Comparison of ENCODE assay signal across 8 cellular contexts in the genomic region with DNA sequence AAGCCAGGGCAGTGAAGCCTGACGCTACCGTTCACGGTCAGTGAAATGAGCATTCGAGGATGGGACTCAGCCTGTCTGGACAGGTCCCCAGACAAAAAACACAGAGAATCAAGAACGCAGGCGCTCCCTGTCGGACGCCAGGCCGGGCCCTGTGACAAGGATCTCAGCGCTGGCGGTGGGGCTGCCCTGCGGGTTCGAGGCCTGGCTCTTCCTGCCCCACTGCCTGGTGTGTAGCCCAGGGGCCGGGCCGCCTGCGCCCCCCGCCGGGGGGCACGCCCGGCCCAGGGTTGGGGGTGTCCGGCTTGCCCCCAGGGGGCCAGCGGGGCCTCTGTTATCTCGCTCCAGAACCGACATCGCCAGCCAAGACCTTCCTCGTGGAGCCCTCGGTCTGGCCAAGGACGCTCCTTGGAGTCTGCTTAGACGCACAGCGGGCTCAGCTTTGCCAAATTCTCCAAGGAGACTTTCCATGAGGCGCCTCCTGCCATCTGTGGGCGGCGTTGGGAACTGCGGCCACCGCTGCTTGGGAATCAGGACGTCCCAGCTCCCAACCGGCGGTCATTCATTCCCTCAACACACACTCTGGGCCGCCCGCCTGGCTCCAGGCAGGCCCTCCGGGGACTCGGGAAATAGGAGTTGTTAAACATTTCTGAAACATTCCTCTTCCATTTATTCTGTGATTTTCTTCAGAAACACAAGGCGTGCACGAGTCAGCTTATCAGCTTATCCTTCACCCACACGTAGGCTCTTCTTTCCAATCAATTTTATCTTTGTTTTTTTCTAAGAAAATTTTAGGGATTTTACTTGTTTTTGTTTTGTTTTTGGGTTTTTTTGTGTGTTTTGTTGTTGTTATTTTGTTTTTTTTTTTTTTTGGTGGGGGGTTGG. TPM values are rescaled to one million over a fixed set of nuclear protein-coding genes. Genes with fewer than 3 reads are reported as not detected.
A peak's percentile ranks its signal among the peaks of the same experiment; 100 is the strongest.
DNase-seq lines count a peak whose midpoint lies in the region; ATAC-seq, FAIRE-seq and TF ChIP-seq lines count a peak whose summit lies in the region.

No MANE protein-coding gene starts in this region.

- peak; percentile 69 for DNase-seq in COR-L47 (lab: John Stamatoyannopoulos, UW)
- DNase-seq in H54 (ENCODE audit: insufficient read length, low spot score) = peak; percentile 89
- DNase-seq in NCI-H748 treated with DMSO at 0.1 percent for 48 hours (lab: John Stamatoyannopoulos, UW) = peak; percentile 22
- peak; percentile 41 to 72 for DNase-seq in dermis microvascular lymphatic vessel endothelial cell (ENCODE audit: low read depth in 2 of 2)
- DNase-seq in transverse colon = peak; percentile 90
- no peak for DNase-seq in KG1 (lab: John Stamatoyannopoulos, UW)

- peaks cover 0 to 7% (median 3%) of the 10 kb centered on the region in 4 donors for H3K4me1 ChIP-seq in liver (ENCODE audit: control insufficient read depth in 4 of 4, insufficient read depth in 4 of 4, low read length in 3 of 4)
- peaks cover 11 to 26% (median 19%) of the 10 kb centered on the region in 4 donors for H3K4me1 ChIP-seq in transverse colon

- intact Hi-C loops in transverse colon (cut with DNase I; ENCODE audit: low total_unique reads) = loop anchor here (2.0 to 5.0 kb wide), 2 partner anchors 165 to 496 kb away; no protein-coding TSS in a partner anchor

- TF ChIP-seq CTCF in liver (IDR thresholded peaks at IDR 0.05; ENCODE audit: low read depth, low read length, missing input control) (peak; percentile 96), transverse colon (IDR thresholded peaks at IDR 0.05) (peak; percentile 92 to 95 (median 92))

- WGBS in liver = 25% methylated on average over 45 of the region's 45 CpGs
- WGBS in transverse colon (ENCODE audit: low coverage in 1 of 2), 2 donors = 10 to 34% methylated on average over 3 to 29 of the region's 45 CpGs

- in situ Hi-C loops in transverse colon (cut with MboI; ENCODE audit: low pct_ligation_motif_present in 1 of 4, low pct_unique_long_range_greater_than_20kb in 1 of 4, low sequenced_read_pairs in 3 of 4) = loop anchor here (5.0 to 25.0 kb wide), 3 partner anchors 141 to 166 kb away; no protein-coding TSS in a partner anchor

- FAIRE-seq in H54 (lab: Jason Lieb, UNC) = no peak

- peak; percentile 89 to 93 for TF ChIP-seq RAD21 in liver (IDR thresholded peaks at IDR 0.05)

- no peak overlapping the region for H3K4me3 ChIP-seq in liver (ENCODE audit: low read depth in 1 of 3, low read length in 3 of 3)
- no peak overlapping the region for H3K4me3 ChIP-seq in transverse colon

- no peak for ATAC-seq in HG02759 (IDR thresholded peaks at IDR 0.05; ENCODE audit: unreplicated experiment)

- H3K27ac ChIP-seq in liver (ENCODE audit: low read depth in 1 of 2, low read length in 2 of 2) (no peak overlapping the region), transverse colon (peak overlapping the region in 1 of 4 donors; percentile 8)

- H3K27me3 ChIP-seq in liver (ENCODE audit: control insufficient read depth in 4 of 4, insufficient read depth in 4 of 4, low read length in 3 of 4) (no peaks in the 10 kb centered on the region), transverse colon (peaks cover 87% of the 10 kb centered on the region)

- no peaks in the 10 kb centered on the region for H3K36me3 ChIP-seq in liver (ENCODE audit: control insufficient read depth in 4 of 4, insufficient read depth in 3 of 4, low read depth in 1 of 4, low read length in 3 of 4)
- no peaks in the 10 kb centered on the region for H3K36me3 ChIP-seq in transverse colon

- H3K9ac ChIP-seq in liver (ENCODE audit: low read depth in 1 of 2, low read length in 2 of 2) = no peak overlapping the region

- TF ChIP-seq EP300 in transverse colon (IDR thresholded peaks at IDR 0.05; ENCODE audit: low read depth) = no peak

- TF ChIP-seq POLR2A in H54 (IDR thresholded peaks at IDR 0.05; ENCODE audit: low read depth, low read length) (no peak), transverse colon (IDR thresholded peaks at IDR 0.05) (no peak)

- no peaks in the 10 kb centered on the region for H3K9me3 ChIP-seq in liver (ENCODE audit: control insufficient read depth in 4 of 4, low read length in 3 of 4)
- no peaks in the 10 kb centered on the region for H3K9me3 ChIP-seq in transverse colon

TF ChIP-seq in liver, 16 proteins besides CTCF, POLR2A, EP300 and RAD21:
- no peak for TF ChIP-seq HNF4G (IDR thresholded peaks at IDR 0.05)
- TF ChIP-seq SP1 (IDR thresholded peaks at IDR 0.05) = no peak
- TF ChIP-seq EGR1 (IDR thresholded peaks at IDR 0.05; ENCODE audit: low read depth in 2 of 2) = no peak
- TF ChIP-seq RXRA (IDR thresholded peaks at IDR 0.05) = peak in 1 of 2 donors; percentile 17
- TF ChIP-seq HNF4A (conservative IDR thresholded peaks at IDR 0.05) = peak in 1 of 2 donors; percentile 4
- no peak for TF ChIP-seq ATF3 (IDR thresholded peaks at IDR 0.05)
- TF ChIP-seq, protein P1, sequence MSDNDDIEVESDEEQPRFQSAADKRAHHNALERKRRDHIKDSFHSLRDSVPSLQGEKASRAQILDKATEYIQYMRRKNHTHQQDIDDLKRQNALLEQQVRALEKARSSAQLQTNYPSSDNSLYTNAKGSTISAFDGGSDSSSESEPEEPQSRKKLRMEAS (IDR thresholded peaks at IDR 0.05) = no peak
- TF ChIP-seq NR2F2 (IDR thresholded peaks at IDR 0.05) = no peak
- no peak for TF ChIP-seq FOXA2 (IDR thresholded peaks at IDR 0.05)
- TF ChIP-seq, protein P2, sequence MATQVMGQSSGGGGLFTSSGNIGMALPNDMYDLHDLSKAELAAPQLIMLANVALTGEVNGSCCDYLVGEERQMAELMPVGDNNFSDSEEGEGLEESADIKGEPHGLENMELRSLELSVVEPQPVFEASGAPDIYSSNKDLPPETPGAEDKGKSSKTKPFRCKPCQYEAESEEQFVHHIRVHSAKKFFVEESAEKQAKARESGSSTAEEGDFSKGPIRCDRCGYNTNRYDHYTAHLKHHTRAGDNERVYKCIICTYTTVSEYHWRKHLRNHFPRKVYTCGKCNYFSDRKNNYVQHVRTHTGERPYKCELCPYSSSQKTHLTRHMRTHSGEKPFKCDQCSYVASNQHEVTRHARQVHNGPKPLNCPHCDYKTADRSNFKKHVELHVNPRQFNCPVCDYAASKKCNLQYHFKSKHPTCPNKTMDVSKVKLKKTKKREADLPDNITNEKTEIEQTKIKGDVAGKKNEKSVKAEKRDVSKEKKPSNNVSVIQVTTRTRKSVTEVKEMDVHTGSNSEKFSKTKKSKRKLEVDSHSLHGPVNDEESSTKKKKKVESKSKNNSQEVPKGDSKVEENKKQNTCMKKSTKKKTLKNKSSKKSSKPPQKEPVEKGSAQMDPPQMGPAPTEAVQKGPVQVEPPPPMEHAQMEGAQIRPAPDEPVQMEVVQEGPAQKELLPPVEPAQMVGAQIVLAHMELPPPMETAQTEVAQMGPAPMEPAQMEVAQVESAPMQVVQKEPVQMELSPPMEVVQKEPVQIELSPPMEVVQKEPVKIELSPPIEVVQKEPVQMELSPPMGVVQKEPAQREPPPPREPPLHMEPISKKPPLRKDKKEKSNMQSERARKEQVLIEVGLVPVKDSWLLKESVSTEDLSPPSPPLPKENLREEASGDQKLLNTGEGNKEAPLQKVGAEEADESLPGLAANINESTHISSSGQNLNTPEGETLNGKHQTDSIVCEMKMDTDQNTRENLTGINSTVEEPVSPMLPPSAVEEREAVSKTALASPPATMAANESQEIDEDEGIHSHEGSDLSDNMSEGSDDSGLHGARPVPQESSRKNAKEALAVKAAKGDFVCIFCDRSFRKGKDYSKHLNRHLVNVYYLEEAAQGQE (IDR thresholded peaks at IDR 0.05) = no peak
- no peak for TF ChIP-seq GABPA (IDR thresholded peaks at IDR 0.05 in 1 of 2, conservative IDR thresholded peaks at IDR 0.05 in 1 of 2)

RNA-seq across cellular contexts. Expression of gene RIPK4, which starts 11.3 kb away (rescaled TPM):
- 1.8 and 2.1 TPM in 2 replicates for total RNA-seq in dermis microvascular lymphatic vessel endothelial cell
- total RNA-seq in liver = 10 to 100 TPM in 1 of 2 donors, 1 to 10 TPM in 1; 9.9 to 22.6 TPM
- polyA plus RNA-seq in liver = 1 to 10 TPM; 4.7 to 7.2 TPM
- 10 to 100 TPM in 2 of 4 donors, 1 to 10 TPM in 2; 4.4 to 20.5 (median 10.6) TPM for total RNA-seq in transverse colon
